In genomic region chr19:48296963-48297734, GRCh38 we compare ENCODE assay signal across 1 cellular context.
TF ChIP-seq lines count a peak whose summit lies in the region.

No MANE protein-coding gene starts in this region.

TF ChIP-seq in IMR-90, 13 proteins besides CTCF, POLR2A, EP300 and RAD21:
- TF ChIP-seq SMC3 (IDR thresholded peaks at IDR 0.05; ENCODE audit: low read depth, low read length) (no peak), CHD1 (IDR thresholded peaks at IDR 0.05; ENCODE audit: low read depth, low read length) (no peak), MAFK (IDR thresholded peaks at IDR 0.05; ENCODE audit: low read depth, low read length) (no peak), RCOR1 (IDR thresholded peaks at IDR 0.05; ENCODE audit: insufficient replicate concordance, low read length) (no peak), ELK1 (IDR thresholded peaks at IDR 0.05; ENCODE audit: borderline replicate concordance, low read depth, low read length) (no peak), BHLHE40 (IDR thresholded peaks at IDR 0.05; ENCODE audit: low read depth, low read length) (no peak), CEBPB (IDR thresholded peaks at IDR 0.05; ENCODE audit: low read depth, low read length) (no peak), NFE2L2 (IDR thresholded peaks at IDR 0.05; ENCODE audit: low read depth, low read length) (no peak), MAZ (IDR thresholded peaks at IDR 0.05; ENCODE audit: borderline replicate concordance, low read depth, low read length) (no peak), FOS (IDR thresholded peaks at IDR 0.05; ENCODE audit: low read depth, low read length) (no peak), MXI1 (IDR thresholded peaks at IDR 0.05; ENCODE audit: borderline replicate concordance, low read depth, low read length) (no peak), RFX5 (IDR thresholded peaks at IDR 0.05; ENCODE audit: low read depth, low read length) (no peak)
- TF ChIP-seq, protein P1, sequence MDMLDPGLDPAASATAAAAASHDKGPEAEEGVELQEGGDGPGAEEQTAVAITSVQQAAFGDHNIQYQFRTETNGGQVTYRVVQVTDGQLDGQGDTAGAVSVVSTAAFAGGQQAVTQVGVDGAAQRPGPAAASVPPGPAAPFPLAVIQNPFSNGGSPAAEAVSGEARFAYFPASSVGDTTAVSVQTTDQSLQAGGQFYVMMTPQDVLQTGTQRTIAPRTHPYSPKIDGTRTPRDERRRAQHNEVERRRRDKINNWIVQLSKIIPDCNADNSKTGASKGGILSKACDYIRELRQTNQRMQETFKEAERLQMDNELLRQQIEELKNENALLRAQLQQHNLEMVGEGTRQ (IDR thresholded peaks at IDR 0.05; ENCODE audit: low read depth, low read length) = no peak
